20 cellular contexts compared by ENCODE assay signal in the genomic region with DNA sequence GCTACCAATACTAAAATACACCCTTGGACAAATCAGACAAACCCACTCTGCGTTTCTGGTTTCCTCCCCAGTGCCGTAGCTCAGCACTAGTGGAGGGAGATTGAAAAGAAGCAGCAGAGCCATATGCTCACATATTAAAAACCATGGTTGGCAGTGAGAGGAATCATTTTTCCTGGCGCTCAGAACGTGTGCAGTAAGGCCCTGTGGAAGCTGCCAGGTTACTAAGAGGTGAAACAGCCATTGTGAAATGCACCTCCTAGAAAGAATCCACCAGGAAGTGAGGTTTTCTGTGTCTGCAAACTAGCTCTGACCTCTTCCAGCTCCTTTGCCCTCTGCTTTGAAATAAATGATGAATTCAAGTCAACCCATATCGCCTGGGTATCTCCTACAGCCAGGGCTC.
"Had no signal": no experiment of that assay in that cellular context is flagged by ENCODE, and none has a peak within 500 bp of the region (broad histone marks: within the 10 kb centered on the region; RNA-seq: fewer than 3 reads in every experiment).

No MANE protein-coding gene starts in this region.

- H3K79me2 ChIP-seq: parathyroid adenoma had no signal

- H2AFZ ChIP-seq: parathyroid adenoma had no signal

- H3K4me1 ChIP-seq: parathyroid adenoma, upper lobe of right lung had no signal

- H3K27ac ChIP-seq: ascending aorta, brain microvascular endothelial cell, parathyroid adenoma, suprapubic skin, tibial artery, upper lobe of right lung had no signal

- H3K27me3 ChIP-seq: ascending aorta, suprapubic skin, tibial artery, upper lobe of right lung had no signal

- DNase-seq: activated CD4-positive, alpha-beta T cell treated with anti-CD3 and anti-CD28 coated beads for 36 hours; activated CD4-positive, CD25-positive, alpha-beta regulatory T cell; activated effector memory CD4-positive, alpha-beta T cell treated with Interleukin-2 at 50 U/mL for 16 hours; activated naive CD4-positive, alpha-beta T cell treated with Interleukin-2 at 50 U/mL for 16 hours; brain microvascular endothelial cell; central memory CD4-positive, alpha-beta T cell; effector CD8-positive, alpha-beta T cell; left colon; naive B cell; nephron progenitor cell; right cardiac atrium; stimulated activated CD4-positive, alpha-beta T cell treated with anti-CD3 and anti-CD28 coated beads, Interleukin-15, amount 100 ng/mL, for 24 hours; stimulated activated CD4-positive, alpha-beta T cell treated with anti-CD3 and anti-CD28 coated beads, Interleukin-2, amount 100 ng/mL, for 24 hours; stimulated activated naive B cell treated with anti-CD40 and anti-IgM and Interleukin-4, amounts not matched to agents 10 μg/mL and 1 μg/mL and 100 μg/mL, for 72 hours; T-helper 1 cell; tibial artery; upper lobe of right lung had no signal

- ATAC-seq: activated CD4-positive, alpha-beta T cell treated with anti-CD3 and anti-CD28 coated beads for 36 hours; left colon; right cardiac atrium; stimulated activated naive B cell treated with anti-CD40 and anti-IgM and Interleukin-4, amounts not matched to agents 10 μg/mL and 1 μg/mL and 100 μg/mL, for 72 hours; upper lobe of right lung had no signal

- H3K4me3 ChIP-seq: ascending aorta, suprapubic skin, tibial artery, upper lobe of right lung had no signal

- H3K9me3 ChIP-seq: ascending aorta, suprapubic skin, tibial artery, upper lobe of right lung had no signal

- H3K36me3 ChIP-seq: ascending aorta, brain microvascular endothelial cell, suprapubic skin, tibial artery, upper lobe of right lung had no signal

- H3K9ac ChIP-seq: parathyroid adenoma had no signal
